1 cellular context compared by ENCODE assay signal in genomic region chr2:169824373-169825333, GRCh38.
TF ChIP-seq lines count a peak whose summit lies in the region.

TSS of gene METTL5 (minus strand) at chr2:169824905. CDS start at chr2:169824597, 308 bp downstream.

TF ChIP-seq in HepG2, 621 proteins besides CTCF, POLR2A, EP300 and RAD21 (continued from another document and continues in another):
- TF ChIP-seq FOXP1 (IDR thresholded peaks at IDR 0.05) = no peak
- TF ChIP-seq FOXP1 (CRISPR knock-in tag; IDR thresholded peaks at IDR 0.05) = peak; percentile 29; the same call in 1 of the 2 replicates
- TF ChIP-seq ZBTB1 (CRISPR knock-in tag; IDR thresholded peaks at IDR 0.05; ENCODE audit: borderline replicate concordance) = no peak; the same call in 1 of the 2 replicates
- 0 out of 2 replicates have a peak, but pooled peaks have one; percentile 81 for TF ChIP-seq ZMAT3 (CRISPR knock-in tag; conservative IDR thresholded peaks at IDR 0.05)
- peak; percentile 97; the same call in 1 of the 2 replicates for TF ChIP-seq ZNF383 (CRISPR knock-in tag; IDR thresholded peaks at IDR 0.05; ENCODE audit: borderline replicate concordance)
- TF ChIP-seq ZNF574 (CRISPR knock-in tag; IDR thresholded peaks at IDR 0.05) = peak; percentile 99
- peak; percentile 82; the same call in 1 of the 2 replicates for TF ChIP-seq ZNF142 (CRISPR knock-in tag; IDR thresholded peaks at IDR 0.05)
- peak; percentile 94; the same call in 1 of the 2 replicates for TF ChIP-seq ZNF570 (CRISPR knock-in tag; IDR thresholded peaks at IDR 0.05; ENCODE audit: borderline replicate concordance)
- TF ChIP-seq IRF9 (CRISPR knock-in tag; IDR thresholded peaks at IDR 0.05; ENCODE audit: borderline replicate concordance) = peak; percentile 98
- TF ChIP-seq ATF4 (CRISPR knock-in tag; IDR thresholded peaks at IDR 0.05) = peak in 1 of 2 experiments; percentile 52; a peak in 1 of 4 replicates
- TF ChIP-seq SETDB1 (CRISPR knock-in tag; IDR thresholded peaks at IDR 0.05; ENCODE audit: borderline replicate concordance) = no peak
- TF ChIP-seq CERS6 (CRISPR knock-in tag; IDR thresholded peaks at IDR 0.05) = no peak
- TF ChIP-seq U2AF1 (optimal IDR thresholded peaks at IDR 0.05; ENCODE audit: low read depth, low read length) = peak; percentile 81
- peak; percentile 75; the same call in 1 of the 2 replicates for TF ChIP-seq MAZ (IDR thresholded peaks at IDR 0.05; ENCODE audit: borderline replicate concordance, low read depth, low read length)
- peak; percentile 97 for TF ChIP-seq MAZ (CRISPR knock-in tag; IDR thresholded peaks at IDR 0.05; ENCODE audit: low read depth)
- TF ChIP-seq KDM2A (CRISPR knock-in tag; IDR thresholded peaks at IDR 0.05; ENCODE audit: borderline replicate concordance, low read depth) = peak; percentile 89
- TF ChIP-seq ZBTB21 (CRISPR knock-in tag; IDR thresholded peaks at IDR 0.05) = no peak
- peak; percentile 60 for TF ChIP-seq NR0B2 (CRISPR knock-in tag; IDR thresholded peaks at IDR 0.05)
- peak; percentile 73; the same call in 1 of the 2 replicates for TF ChIP-seq TSC22D2 (CRISPR knock-in tag; IDR thresholded peaks at IDR 0.05; ENCODE audit: borderline replicate concordance)
- peak; percentile 93 for TF ChIP-seq ZNF543 (CRISPR knock-in tag; IDR thresholded peaks at IDR 0.05)
- TF ChIP-seq FOSL1 (CRISPR knock-in tag; IDR thresholded peaks at IDR 0.05; ENCODE audit: borderline replicate concordance) = no peak; the same call in 1 of the 2 replicates
- TF ChIP-seq MYC (CRISPR knock-in tag; IDR thresholded peaks at IDR 0.05; ENCODE audit: borderline replicate concordance) = peak; percentile 97
- peak; percentile 2; the same call in 1 of the 2 replicates for TF ChIP-seq ATF2 (CRISPR knock-in tag; IDR thresholded peaks at IDR 0.05)
- TF ChIP-seq AHDC1 (CRISPR knock-in tag; IDR thresholded peaks at IDR 0.05; ENCODE audit: borderline replicate concordance) = peak; percentile 52; the same call in 1 of the 2 replicates
- peak; percentile 90 for TF ChIP-seq SMAD1 (CRISPR knock-in tag; IDR thresholded peaks at IDR 0.05; ENCODE audit: borderline replicate concordance, low read depth)
- peak; percentile 98 for TF ChIP-seq NFKB2 (CRISPR knock-in tag; IDR thresholded peaks at IDR 0.05; ENCODE audit: borderline replicate concordance)
- TF ChIP-seq SCMH1 (CRISPR knock-in tag; IDR thresholded peaks at IDR 0.05; ENCODE audit: borderline replicate concordance) = no peak
- peak; percentile 86 for TF ChIP-seq ZNF331 (CRISPR knock-in tag; IDR thresholded peaks at IDR 0.05)
- TF ChIP-seq MAFK (conservative IDR thresholded peaks at IDR 0.05 in 1 of 2, IDR thresholded peaks at IDR 0.05 in 1 of 2; ENCODE audit: low read length in 2 of 2) = no peak
- TF ChIP-seq ZNF563 (CRISPR knock-in tag; IDR thresholded peaks at IDR 0.05) = peak; percentile 93
- TF ChIP-seq TFDP2 (CRISPR knock-in tag; IDR thresholded peaks at IDR 0.05) = peak; percentile 83
- TF ChIP-seq CREB1 (IDR thresholded peaks at IDR 0.05) = peak; percentile 23; the same call in 1 of the 2 replicates
- no peak for TF ChIP-seq CREB1 (CRISPR knock-in tag; IDR thresholded peaks at IDR 0.05)
- peak; percentile 95 for TF ChIP-seq ATF7-NPFF (CRISPR knock-in tag; IDR thresholded peaks at IDR 0.05; ENCODE audit: low read depth)
- TF ChIP-seq ZNF337 (CRISPR knock-in tag; IDR thresholded peaks at IDR 0.05; ENCODE audit: borderline replicate concordance, low read depth) = peak; percentile 77; the same call in 1 of the 2 replicates
- peak; percentile 88 for TF ChIP-seq NCOA1 (CRISPR knock-in tag; IDR thresholded peaks at IDR 0.05)
- 0 out of 2 replicates have a peak, but pooled peaks have one; percentile 11 for TF ChIP-seq FOXK1 (CRISPR knock-in tag; IDR thresholded peaks at IDR 0.05; ENCODE audit: borderline replicate concordance, low read depth)
- TF ChIP-seq RFX1 (IDR thresholded peaks at IDR 0.05) = no peak
- peak; percentile 81 for TF ChIP-seq RNF2 (conservative IDR thresholded peaks at IDR 0.05; ENCODE audit: low read depth)
